In genomic region chr6:105424177-105424783, GRCh38 we compare ENCODE assay signal across 8 cellular contexts. TPM values are rescaled to one million over a fixed set of nuclear protein-coding genes. Genes with fewer than 3 reads are reported as not detected.
A peak's percentile ranks its signal among the peaks of the same experiment; 100 is the strongest.
DNase-seq lines count a peak whose midpoint lies in the region; FAIRE-seq and TF ChIP-seq lines count a peak whose summit lies in the region.

No MANE protein-coding gene starts in this region.

- FAIRE-seq in GM12892 (lab: Jason Lieb, UNC) (peak; percentile 76), HTR-8/SVneo (lab: Jason Lieb, UNC) (no peak)

- no peak overlapping the region for H3K4me3 ChIP-seq in Peyer's patch
- no peak overlapping the region for H3K4me3 ChIP-seq in retinal pigment epithelial cell (ENCODE audit: low read length)

- H3K27ac ChIP-seq in 22Rv1 (no peak overlapping the region), Peyer's patch (no peak overlapping the region)

- no peaks in the 10 kb centered on the region for H3K4me1 ChIP-seq in Peyer's patch

- DNase-seq in GM12892 (ENCODE audit: insufficient read length) (peak; percentile 23), HTR-8/SVneo (ENCODE audit: insufficient read length, low spot score) (peak; percentile 46), Peyer's patch (peak in 2 of 3 donors; percentile 35 to 85), foreskin melanocyte (peak; percentile 43), retinal pigment epithelial cell (ENCODE audit: low read depth) (no peak), epidermal melanocyte (ENCODE audit: insufficient read length, low spot score) (no peak)
- DNase-seq in activated T-cell treated with anti-CD3 and anti-CD28 coated beads, Interleukin-2, amount 50 U/mL, for 48 hours: peak; percentile 78 to 79

- TF ChIP-seq POLR2A in GM12892 (IDR thresholded peaks at IDR 0.05; ENCODE audit: low read depth, low read length) (no peak), Peyer's patch (IDR thresholded peaks at IDR 0.05) (no peak)

- H3K27me3 ChIP-seq in Peyer's patch: no peaks in the 10 kb centered on the region

- H3K36me3 ChIP-seq in Peyer's patch: no peaks in the 10 kb centered on the region

- no peaks in the 10 kb centered on the region for H3K9me3 ChIP-seq in Peyer's patch

- TF ChIP-seq CTCF in 22Rv1 (IDR thresholded peaks at IDR 0.05): peak; percentile 83
- TF ChIP-seq CTCF in Peyer's patch (IDR thresholded peaks at IDR 0.05): peak; percentile 16 to 70 (median 67)
- peak; percentile 76 for TF ChIP-seq CTCF in retinal pigment epithelial cell (conservative IDR thresholded peaks at IDR 0.05; ENCODE audit: low read depth, low read length)

RNA-seq across cellular contexts. Expression of gene PREP, which starts 21.4 kb away (rescaled TPM):
- polyA plus RNA-seq in GM12892 (2012; ENCODE audit: missing spikeins): 27.9 TPM
- 10 to 100 TPM; 47.0 to 69.6 (median 54.8) TPM for total RNA-seq in Peyer's patch

Comparison
In these comparisons a context has a peak if more than half of its experiments do, and no peak if none do; other contexts are left out.
1. DNase-seq: peak in GM12892 (single experiment), HTR-8/SVneo (single experiment), Peyer's patch (2 of 3), activated T-cell treated with anti-CD3 and anti-CD28 coated beads, Interleukin-2, amount 50 U/mL, for 48 hours (2 of 2) and foreskin melanocyte (single experiment); none in retinal pigment epithelial cell (single experiment) and epidermal melanocyte (single experiment).
2. Peak in every context shown above with its lines, with median percentiles within 50 percentile points of each other: CTCF ChIP-seq.